7 cellular contexts compared by ENCODE assay signal in the genomic region with DNA sequence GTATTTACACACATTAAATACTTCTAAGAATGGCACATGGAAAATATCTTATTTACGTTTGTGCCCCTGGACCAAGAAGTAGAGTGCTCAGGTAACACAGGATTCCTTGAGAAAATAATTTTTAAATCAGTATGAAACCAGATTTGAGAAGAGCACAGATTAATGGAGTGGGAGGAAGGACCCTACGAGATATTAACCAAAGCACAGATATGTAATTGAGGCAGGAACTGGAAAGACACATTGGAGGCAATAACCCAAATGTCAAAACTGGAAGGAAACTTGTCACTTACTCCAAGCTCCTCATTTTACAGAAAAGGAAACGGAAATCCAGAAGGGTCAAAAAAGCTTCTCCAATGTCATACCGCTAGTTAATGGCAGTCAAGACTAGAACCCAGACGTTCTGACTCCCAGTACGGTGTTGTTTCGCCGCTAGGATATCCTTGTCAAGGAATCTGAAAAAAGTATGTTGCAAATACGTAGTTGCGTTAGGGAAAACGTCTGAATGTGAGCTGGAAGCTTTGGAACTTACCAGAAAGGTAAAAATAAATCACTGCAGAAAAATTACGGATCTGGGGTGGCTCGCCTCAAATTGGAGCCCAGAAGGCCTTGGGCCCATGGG. TPM values are rescaled to one million over a fixed set of nuclear protein-coding genes. Genes with fewer than 3 reads are reported as not detected.
DNase-seq lines count a peak whose midpoint lies in the region; ATAC-seq and TF ChIP-seq lines count a peak whose summit lies in the region.

No MANE protein-coding gene starts in this region.

- intact Hi-C loops in HCT116 (cut with micrococcal nuclease) (loop anchor here (2.0 kb wide), 1 partner anchor 348 kb away; a partner anchor contains a TSS), gastrocnemius medialis (cut with DNase I; ENCODE audit: low total_unique reads) (loop anchor here (5.0 kb wide), 2 partner anchors 149 to 249 kb away; a partner anchor contains a TSS)

- H3K27me3 ChIP-seq in HCT116 (ENCODE audit: insufficient read depth, low read length) (no peaks in the 10 kb centered on the region), foreskin keratinocyte (no peaks in the 10 kb centered on the region), gastrocnemius medialis (no peaks in the 10 kb centered on the region)

- POLR2A ChIA-PET in HCT116 (lab: Charles Lee) (no interaction called here), T-cell (lab: Charles Lee) (interaction anchor here in 1 of 2 donors (0.6 kb wide), 1 partner anchor 13 kb away, joined by 3 read pairs; no protein-coding TSS in a partner anchor)

- H3K4me3 Mint-ChIP-seq in T-cell, result peak overlapping the region; percentile 87 to 95 (median 94)

- no peak for TF ChIP-seq CTCF in HCT116 (IDR thresholded peaks at IDR 0.05 in 2 of 3, conservative IDR thresholded peaks at IDR 0.05 in 1 of 3; ENCODE audit: borderline replicate concordance in 1 of 3, insufficient read depth in 1 of 3, low read depth in 2 of 3, low read length in 2 of 3)
- TF ChIP-seq CTCF in foreskin keratinocyte (conservative IDR thresholded peaks at IDR 0.05), result no peak
- no peak for TF ChIP-seq CTCF in gastrocnemius medialis (IDR thresholded peaks at IDR 0.05 in 4 of 5, conservative IDR thresholded peaks at IDR 0.05 in 1 of 5)

- no peaks in the 10 kb centered on the region for H3K9me2 ChIP-seq in HCT116 (ENCODE audit: insufficient read depth)

- TF ChIP-seq RAD21 in HCT116 (IDR thresholded peaks at IDR 0.05; ENCODE audit: low read depth), result no peak

- H3K4me3 ChIP-seq in HCT116 (replicated peaks in 1 of 2; ENCODE audit: low read depth in 1 of 2, low read length in 2 of 2), result peak overlapping the region; percentile 92 to 97
- peak overlapping the region; percentile 75 to 83 (median 79) for H3K4me3 ChIP-seq in gastrocnemius medialis

- peak overlapping the region; percentile 96 to 98 for H3K27ac Mint-ChIP-seq in T-cell

- no peak overlapping the region for H2AFZ ChIP-seq in HCT116 (ENCODE audit: low read depth, low read length, poor library complexity, severe bottlenecking)

- CTCF ChIA-PET in HCT116 (lab: Charles Lee), result no interaction called here
- CTCF ChIA-PET in T-cell (lab: Charles Lee), result no interaction called here

- H3K9ac ChIP-seq in HCT116 (ENCODE audit: low read length), result peak overlapping the region; percentile 90

- TF ChIP-seq POLR2A in HCT116 (IDR thresholded peaks at IDR 0.05; ENCODE audit: borderline replicate concordance, extremely low read depth, insufficient read depth, insufficient read length), result no peak
- no peak for TF ChIP-seq POLR2A in gastrocnemius medialis (IDR thresholded peaks at IDR 0.05)

- H3K36me3 ChIP-seq in HCT116 (ENCODE audit: control insufficient read depth in 1 of 2, insufficient read depth in 2 of 2, low read length in 2 of 2) (peaks cover 8 to 14% of the 10 kb centered on the region in 2 experiments; a peak in 1 of 4 replicates), gastrocnemius medialis (peaks cover 0 to 38% of the 10 kb centered on the region in 2 donors)

- H3K27me3 Mint-ChIP-seq in T-cell, result peaks cover 0 to 4% of the 10 kb centered on the region in 2 donors

- in situ Hi-C loops in gastrocnemius medialis (cut with MboI; ENCODE audit: low sequenced_read_pairs in 4 of 4), result no loop called here

- H3K4me1 ChIP-seq in HCT116 (ENCODE audit: control insufficient read depth in 1 of 2, insufficient read depth in 2 of 2, low read length in 2 of 2), result peaks cover 0 to 11% of the 10 kb centered on the region in 2 experiments; a peak in 1 of 4 replicates
- no peaks in the 10 kb centered on the region for H3K4me1 ChIP-seq in foreskin keratinocyte
- peaks cover 6 to 16% of the 10 kb centered on the region in 2 donors for H3K4me1 ChIP-seq in gastrocnemius medialis

- BruUV-seq in HCT116 (replicated peaks; lab: Mats Ljungman, UMichigan), result TSS peak; percentile 91

- peaks cover 22 to 30% (median 25%) of the 10 kb centered on the region in 3 donors for H3K4me1 Mint-ChIP-seq in T-cell

- peaks cover 16% of the 10 kb centered on the region for H3K36me3 Mint-ChIP-seq in T-cell

- H3K9me3 Mint-ChIP-seq in T-cell, result no peaks in the 10 kb centered on the region

- H4K20me1 ChIP-seq in HCT116 (ENCODE audit: insufficient read depth), result no peaks in the 10 kb centered on the region

- ATAC-seq in HCT116 (peak; percentile 22; the same call in 1 of the 2 replicates), T-cell (replicated peaks in 1 of 4) (peak in 2 of 4 experiments; percentile 2 to 3), foreskin keratinocyte (peak; percentile 2), gastrocnemius medialis (peak in 1 of 2 donors; percentile 22), GM19397 (IDR thresholded peaks at IDR 0.05; ENCODE audit: unreplicated experiment) (no peak)

- RAD21 ChIA-PET in HCT116 (lab: Charles Lee; ENCODE audit: low non-redundant PET in 1 of 2, low total read pairs in 2 of 2, uncharacterized antibody in 2 of 2, unreplicated experiment in 2 of 2), result no interaction called here

- H3K9me3 ChIP-seq in HCT116 (ENCODE audit: control insufficient read depth in 1 of 2, insufficient read depth in 1 of 2, low read depth in 1 of 2, low read length in 2 of 2) (no peaks in the 10 kb centered on the region), gastrocnemius medialis (no peaks in the 10 kb centered on the region)

- H3K27ac ChIP-seq in HCT116 (ENCODE audit: low read depth, low read length), result peak overlapping the region; percentile 65
- peak overlapping the region; percentile 22 for H3K27ac ChIP-seq in foreskin keratinocyte
- H3K27ac ChIP-seq in gastrocnemius medialis, result peak overlapping the region; percentile 81 to 93 (median 88)

- DNase-seq in HCT116 (ENCODE audit: low read depth, low spot score) (no peak), T-cell (peak in 1 of 34 experiments; percentile 2), foreskin keratinocyte (no peak), gastrocnemius medialis (no peak), NCI-H1930 (lab: John Stamatoyannopoulos, UW) (no peak), NOMO-1 treated with DMSO at 0.1 percent for 48 hours (lab: John Stamatoyannopoulos, UW; ENCODE audit: unreplicated experiment) (no peak)

- peak overlapping the region; percentile 77 for H3K4me2 ChIP-seq in HCT116 (ENCODE audit: low read length)

- H3K79me2 ChIP-seq in HCT116 (ENCODE audit: insufficient read depth, low read length), result peaks cover 17% of the 10 kb centered on the region

TF ChIP-seq in HCT116, 20 proteins besides CTCF, POLR2A, EP300 and RAD21 (continues in another document):
- TF ChIP-seq, protein P1, sequence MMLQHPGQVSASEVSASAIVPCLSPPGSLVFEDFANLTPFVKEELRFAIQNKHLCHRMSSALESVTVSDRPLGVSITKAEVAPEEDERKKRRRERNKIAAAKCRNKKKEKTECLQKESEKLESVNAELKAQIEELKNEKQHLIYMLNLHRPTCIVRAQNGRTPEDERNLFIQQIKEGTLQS (IDR thresholded peaks at IDR 0.05), result no peak
- TF ChIP-seq ZNF274 (IDR thresholded peaks at IDR 0.05; ENCODE audit: low read depth, low read length), result no peak
- no peak for TF ChIP-seq CBX3 (IDR thresholded peaks at IDR 0.05; ENCODE audit: low read depth)
- TF ChIP-seq EZH2 (IDR thresholded peaks at IDR 0.05), result no peak
- no peak for TF ChIP-seq YY1 (IDR thresholded peaks at IDR 0.05; ENCODE audit: extremely low read depth, insufficient replicate concordance, low read depth, low read length)
- TF ChIP-seq EZH2phosphoT487 (IDR thresholded peaks at IDR 0.05; ENCODE audit: borderline replicate concordance), result no peak
- TF ChIP-seq ZFX (IDR thresholded peaks at IDR 0.05), result no peak
- no peak for TF ChIP-seq FOSL1 (IDR thresholded peaks at IDR 0.05; ENCODE audit: low read depth)
- TF ChIP-seq SIN3A (IDR thresholded peaks at IDR 0.05; ENCODE audit: low read depth), result no peak
- TF ChIP-seq, protein P2, sequence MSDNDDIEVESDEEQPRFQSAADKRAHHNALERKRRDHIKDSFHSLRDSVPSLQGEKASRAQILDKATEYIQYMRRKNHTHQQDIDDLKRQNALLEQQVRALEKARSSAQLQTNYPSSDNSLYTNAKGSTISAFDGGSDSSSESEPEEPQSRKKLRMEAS (IDR thresholded peaks at IDR 0.05), result no peak

RNA-seq across cellular contexts. Expression of a gene that starts 0.6 kb away (rescaled TPM):
- total RNA-seq in HCT116 (2021; ENCODE audit: unreplicated experiment) (49.8 TPM), T-cell (10 to 100 TPM; 21.1 to 31.5 (median 29.4) TPM), foreskin keratinocyte (42.0 and 45.7 TPM in 2 replicates), gastrocnemius medialis (10 to 100 TPM; 23.0 to 42.5 (median 34.7) TPM)
- 21.0 and 29.8 TPM in 2 replicates for polyA plus RNA-seq in HCT116 (2012)
- 17.7 and 21.6 TPM in 2 replicates for polyA plus RNA-seq in foreskin keratinocyte

RNA-seq across cellular contexts. Expression of a gene that starts 35.9 kb away (rescaled TPM):
- 1,291 TPM for total RNA-seq in HCT116 (2021; ENCODE audit: unreplicated experiment)
- polyA plus RNA-seq in HCT116 (2012), result 2,139 and 2,335 TPM in 2 replicates
- total RNA-seq in T-cell, result 1,000 to 10,000 TPM; 1,619 to 1,934 (median 1,876) TPM
- total RNA-seq in foreskin keratinocyte, result 1,417 and 1,462 TPM in 2 replicates
- 2,319 and 2,387 TPM in 2 replicates for polyA plus RNA-seq in foreskin keratinocyte
- 1,000 to 10,000 TPM in 1 of 4 donors, 100 to 1,000 TPM in 3; 884 to 1,266 (median 965) TPM for total RNA-seq in gastrocnemius medialis

RNA-seq across cellular contexts. Expression of a gene that starts 36.3 kb away (rescaled TPM):
- 11.1 TPM for total RNA-seq in HCT116 (2021; ENCODE audit: unreplicated experiment)
- 4.6 and 4.9 TPM in 2 replicates for polyA plus RNA-seq in HCT116 (2012)
- total RNA-seq in T-cell, result 10 to 100 TPM in 2 of 5 donors, 1 to 10 TPM in 3; 5.7 to 14.3 (median 9.2) TPM
- 5.7 and 6.0 TPM in 2 replicates for total RNA-seq in foreskin keratinocyte
- 2.1 and 2.7 TPM in 2 replicates for polyA plus RNA-seq in foreskin keratinocyte
- 1 to 10 TPM in 1 of 4 donors, under 1 TPM in 2, not detected in 1; 0.46 to 4.9 (median 0.85) TPM for total RNA-seq in gastrocnemius medialis

Comparison
In these comparisons a context has a peak if more than half of its experiments do, and no peak if none do; other contexts are left out.
1. H3K27ac ChIP-seq: peak in every context shown above with its lines; median percentile 88 in gastrocnemius medialis; 65 in HCT116; 22 in foreskin keratinocyte.